ENCODE assay signal across 30 cellular contexts in the genomic region with DNA sequence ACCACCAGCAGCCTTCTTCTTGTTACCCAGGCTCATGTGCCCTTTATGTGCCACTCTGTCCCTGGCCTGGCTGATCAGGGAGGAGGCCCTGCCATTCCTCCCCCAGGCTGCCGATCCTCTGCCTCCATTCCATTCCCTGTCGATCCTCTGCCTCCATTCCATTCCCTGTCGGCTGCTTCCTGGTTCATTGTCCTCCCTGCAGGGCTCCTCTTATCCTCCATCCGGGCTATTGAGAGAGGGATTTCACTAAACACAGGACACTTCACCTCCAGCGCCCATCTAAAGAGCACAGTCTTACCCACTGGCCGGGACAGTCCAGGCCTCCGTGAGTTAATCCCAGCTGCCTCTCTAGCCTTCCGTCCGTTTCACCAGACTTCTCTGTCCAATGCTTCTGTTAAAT. TPM values are rescaled to one million over a fixed set of nuclear protein-coding genes. Genes with fewer than 3 reads are reported as not detected.
"Had no signal": no experiment of that assay in that cellular context is flagged by ENCODE, and none has a peak within 500 bp of the region (broad histone marks: within the 10 kb centered on the region; RNA-seq: fewer than 3 reads in every experiment).

No MANE protein-coding gene starts in this region.

- H3K27ac ChIP-seq: adrenal gland, body of pancreas, KMS-11, RWPE1, SJCRH30, VCaP had no signal

- H3K36me3 ChIP-seq: adrenal gland, SJCRH30 had no signal

- H3K9me3 ChIP-seq: adrenal gland, body of pancreas, SJCRH30, SK-N-SH had no signal

- H3K4me3 Mint-ChIP-seq: activated CD4-positive, alpha-beta memory T cell treated with anti-CD3 and anti-CD28 coated beads, Interleukin-2, amount 10 ng/mL, durations not matched to agents 7 days and 5 days; activated CD4-positive, alpha-beta T cell treated with anti-CD3 and anti-CD28 coated beads for 36 hours; activated naive CD8-positive, alpha-beta T cell treated with anti-CD3 and anti-CD28 coated beads, Interleukin-2, amount 10 ng/mL, durations not matched to agents 7 days and 5 days; activated T-cell treated with anti-CD3 and anti-CD28 coated beads, Interleukin-2, amount 50 U/mL, for 72 hours had no signal

- H3K9me3 Mint-ChIP-seq: activated CD4-positive, alpha-beta memory T cell treated with anti-CD3 and anti-CD28 coated beads, Interleukin-2, amount 10 ng/mL, durations not matched to agents 7 days and 5 days; activated naive CD8-positive, alpha-beta T cell treated with anti-CD3 and anti-CD28 coated beads, Interleukin-2, amount 10 ng/mL, durations not matched to agents 7 days and 5 days; activated T-cell treated with anti-CD3 and anti-CD28 coated beads, Interleukin-2, amount 50 U/mL, for 72 hours; activated T-helper 2 cell treated with anti-CD3 and anti-CD28 coated beads, Interferon-gamma antibody, Interleukin-2, Interleukin-4, amounts not matched to agents 10 μg/mL and 5 μg/mL and 100 μg/mL, durations not matched to agents 14 hours and 24 hours and 36 hours had no signal

- DNase-seq: activated CD4-positive, alpha-beta memory T cell treated with anti-CD3 and anti-CD28 coated beads, Interleukin-2, amount 10 ng/mL, durations not matched to agents 7 days and 5 days; activated CD4-positive, alpha-beta T cell treated with anti-CD3 and anti-CD28 coated beads for 36 hours; activated CD4-positive, alpha-beta T cell treated with anti-CD3 and anti-CD28 coated beads, Interleukin-2, amount 50 U/mL, for 1 hour; activated CD8-positive, alpha-beta memory T cell treated with anti-CD3 and anti-CD28 coated beads, Interleukin-2, amount 50 U/mL, for 4 hours; activated gamma-delta T cell treated with Interleukin-2 at 50 U/mL for 16 hours; activated naive CD4-positive, alpha-beta T cell treated with anti-CD3 and anti-CD28 coated beads, Interleukin-2, amount 50 U/mL, for 16 hours; activated naive CD8-positive, alpha-beta T cell treated with anti-CD3 and anti-CD28 coated beads, Interleukin-2, amount 10 ng/mL, durations not matched to agents 7 days and 5 days; activated T-cell treated with anti-CD3 and anti-CD28 coated beads, Interleukin-2, amount 50 U/mL, for 72 hours; adrenal gland; aorta; body of pancreas; NCI-H1092; NCI-H1694; NCI-H2029 treated with DMSO at 0.1 percent for 48 hours; NCI-H345; NCI-H510A; NCI-H69; NK-92 treated with Interleukin-12 subunit alpha and Interleukin-12 subunit beta, amount 100 ng/mL, for 24 hours; OCI-M1; Right ventricle myocardium superior; SJCRH30; SK-N-SH; T-helper 1 cell had no signal

- H3K27ac Mint-ChIP-seq: activated CD4-positive, alpha-beta memory T cell treated with anti-CD3 and anti-CD28 coated beads, Interleukin-2, amount 10 ng/mL, durations not matched to agents 7 days and 5 days; activated CD4-positive, alpha-beta T cell treated with anti-CD3 and anti-CD28 coated beads for 36 hours; activated naive CD8-positive, alpha-beta T cell treated with anti-CD3 and anti-CD28 coated beads, Interleukin-2, amount 10 ng/mL, durations not matched to agents 7 days and 5 days; activated T-cell treated with anti-CD3 and anti-CD28 coated beads, Interleukin-2, amount 50 U/mL, for 72 hours; activated T-helper 2 cell treated with anti-CD3 and anti-CD28 coated beads, Interferon-gamma antibody, Interleukin-2, Interleukin-4, amounts not matched to agents 10 μg/mL and 5 μg/mL and 100 μg/mL, durations not matched to agents 14 hours and 24 hours and 36 hours had no signal

- H3K4me1 ChIP-seq: adrenal gland, body of pancreas, SJCRH30 had no signal

- H3K4me3 ChIP-seq: adrenal gland, body of pancreas, SJCRH30 had no signal

- H3K4me1 Mint-ChIP-seq: activated CD4-positive, alpha-beta memory T cell treated with anti-CD3 and anti-CD28 coated beads, Interleukin-2, amount 10 ng/mL, durations not matched to agents 7 days and 5 days; activated CD4-positive, alpha-beta T cell treated with anti-CD3 and anti-CD28 coated beads for 36 hours; activated naive CD8-positive, alpha-beta T cell treated with anti-CD3 and anti-CD28 coated beads, Interleukin-2, amount 10 ng/mL, durations not matched to agents 7 days and 5 days had no signal

- H3K36me3 Mint-ChIP-seq: activated naive CD8-positive, alpha-beta T cell treated with anti-CD3 and anti-CD28 coated beads, Interleukin-2, amount 10 ng/mL, durations not matched to agents 7 days and 5 days had no signal

- ATAC-seq: activated CD4-positive, alpha-beta T cell treated with anti-CD3 and anti-CD28 coated beads for 36 hours; activated T-cell treated with anti-CD3 and anti-CD28 coated beads, Interleukin-2, amount 50 U/mL, for 72 hours; body of pancreas; Panc1 had no signal

- H3K27me3 ChIP-seq: adrenal gland, body of pancreas, SJCRH30 had no signal

RNA-seq across cellular contexts. Expression of a gene that starts 7.7 kb away (rescaled TPM):
- total RNA-seq: activated CD4-positive, alpha-beta memory T cell treated with anti-CD3 and anti-CD28 coated beads, Interleukin-2, amount 10 ng/mL, durations not matched to agents 7 days and 5 days; activated CD4-positive, alpha-beta T cell treated with anti-CD3 and anti-CD28 coated beads for 36 hours; activated naive CD8-positive, alpha-beta T cell treated with anti-CD3 and anti-CD28 coated beads, Interleukin-2, amount 10 ng/mL, durations not matched to agents 7 days and 5 days; activated T-cell treated with anti-CD3 and anti-CD28 coated beads, Interleukin-2, amount 50 U/mL, for 72 hours; activated T-helper 2 cell treated with anti-CD3 and anti-CD28 coated beads, Interferon-gamma antibody, Interleukin-2, Interleukin-4, amounts not matched to agents 10 μg/mL and 5 μg/mL and 100 μg/mL, durations not matched to agents 14 hours and 24 hours and 36 hours; adrenal gland; aorta; body of pancreas; MCF 10A; Right ventricle myocardium superior; SJCRH30; T-helper 2 cell treated with Interferon-gamma antibody and Interleukin-4, amounts not matched to agents 100 ng/mL and 5 ng/mL, for 36 hours had no signal
- polyA plus RNA-seq: adrenal gland, aorta, SK-N-SH had no signal

RNA-seq across cellular contexts. Expression of a gene that starts 26.1 kb away (rescaled TPM):
- total RNA-seq: activated CD4-positive, alpha-beta memory T cell treated with anti-CD3 and anti-CD28 coated beads, Interleukin-2, amount 10 ng/mL, durations not matched to agents 7 days and 5 days; activated CD4-positive, alpha-beta T cell treated with anti-CD3 and anti-CD28 coated beads for 36 hours; activated naive CD8-positive, alpha-beta T cell treated with anti-CD3 and anti-CD28 coated beads, Interleukin-2, amount 10 ng/mL, durations not matched to agents 7 days and 5 days; activated T-cell treated with anti-CD3 and anti-CD28 coated beads, Interleukin-2, amount 50 U/mL, for 72 hours; activated T-helper 2 cell treated with anti-CD3 and anti-CD28 coated beads, Interferon-gamma antibody, Interleukin-2, Interleukin-4, amounts not matched to agents 10 μg/mL and 5 μg/mL and 100 μg/mL, durations not matched to agents 14 hours and 24 hours and 36 hours; adrenal gland; aorta; body of pancreas; MCF 10A; Right ventricle myocardium superior; SJCRH30; T-helper 2 cell treated with Interferon-gamma antibody and Interleukin-4, amounts not matched to agents 100 ng/mL and 5 ng/mL, for 36 hours had no signal
- polyA plus RNA-seq: adrenal gland, aorta, SK-N-SH had no signal
